29 cellular contexts compared by ENCODE assay signal in the genomic region with DNA sequence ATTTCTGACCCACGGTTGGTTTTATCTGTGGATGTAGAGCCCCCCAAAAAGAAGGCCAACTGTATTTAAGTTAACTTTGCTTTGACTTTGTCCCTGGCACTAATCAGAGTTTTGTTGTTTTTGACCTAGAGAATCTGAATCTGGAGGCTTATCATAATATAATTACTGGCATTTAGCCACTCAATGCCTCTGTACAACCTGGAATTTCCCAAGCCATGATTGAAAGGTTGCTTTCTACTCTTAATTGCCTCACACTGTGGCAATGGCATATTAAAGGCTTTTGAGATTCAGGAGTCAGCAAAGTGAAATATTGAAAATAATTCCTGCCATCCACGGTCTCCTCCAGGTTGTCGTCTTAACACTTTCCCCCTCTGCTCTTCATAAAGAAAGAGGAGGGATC.
"Had no signal": no experiment of that assay in that cellular context is flagged by ENCODE, and none has a peak within 500 bp of the region (broad histone marks: within the 10 kb centered on the region; RNA-seq: fewer than 3 reads in every experiment).

No MANE protein-coding gene starts in this region.

- ATAC-seq: Panc1, Right ventricle myocardium inferior, SK-N-SH treated with all-trans-retinoic acid at 6 μM for 48 hours, T-cell, T-helper 17 cell had no signal

- DNase-seq: Kasumi-1, KG1, MG63, NCI-H1048, NCI-H1092 treated with DMSO at 0.1 percent for 48 hours, NCI-H1105 treated with DMSO at 0.1 percent for 48 hours, NCI-H1436, NCI-H1694, NCI-H187, NCI-H2029, NCI-H2081, NCI-H2171 treated with DMSO at 0.1 percent for 48 hours, NCI-H2227 treated with DMSO at 0.1 percent for 48 hours, NCI-H345, NCI-H446, NCI-H524, NCI-H526, NCI-H774, PC-9, SHP77, SIG-M5, SJCRH30, T-cell, T-helper 17 cell had no signal

- H3K4me3 ChIP-seq: K562, MG63, PC-9, SJCRH30, SK-N-MC had no signal
